Comparison of ENCODE assay signal across 11 cellular contexts in genomic region chr3:188978772-188979171, GRCh38.
DNase-seq lines count a peak whose midpoint lies in the region; ATAC-seq and TF ChIP-seq lines count a peak whose summit lies in the region.
"Had no signal": no experiment of that assay in that cellular context is flagged by ENCODE, and none has a peak within 500 bp of the region (broad histone marks: within the 10 kb centered on the region; RNA-seq: fewer than 3 reads in every experiment).

No MANE protein-coding gene starts in this region.

- H3K4ac ChIP-seq in mesenchymal stem cell (ENCODE audit: low read depth in 1 of 2, low read length in 2 of 2), result no peak overlapping the region

- no peak overlapping the region for H3K4me2 ChIP-seq in mesenchymal stem cell (ENCODE audit: low read length, poor library complexity, severe bottlenecking)

- H3K14ac ChIP-seq in mesenchymal stem cell (ENCODE audit: low read length in 2 of 2), result no peak overlapping the region

- no peak for TF ChIP-seq CTCF in breast epithelium (IDR thresholded peaks at IDR 0.05)

- no peak overlapping the region for H2AK5ac ChIP-seq in mesenchymal stem cell (ENCODE audit: low read length, severe bottlenecking)

- peaks cover 11% of the 10 kb centered on the region for H3K4me1 ChIP-seq in ACC112 (ENCODE audit: control insufficient read depth, insufficient read depth, low read length, unreplicated experiment)
- H3K4me1 ChIP-seq in breast epithelium, result peaks cover 0 to 3% of the 10 kb centered on the region in 2 donors
- H3K4me1 ChIP-seq in mesenchymal stem cell (ENCODE audit: control insufficient read depth, insufficient read depth, low read depth, low read length), result no peaks in the 10 kb centered on the region

- H2BK12ac ChIP-seq in mesenchymal stem cell (ENCODE audit: low read length in 2 of 2), result no peak overlapping the region

- no peak overlapping the region for H2BK15ac ChIP-seq in mesenchymal stem cell (ENCODE audit: low read depth, poor library complexity, severe bottlenecking)

- H3K9me3 ChIP-seq in breast epithelium (no peaks in the 10 kb centered on the region), mesenchymal stem cell (ENCODE audit: control insufficient read depth, low read length) (no peaks in the 10 kb centered on the region)

- 63% methylated on average over 3 of the region's 4 CpGs for WGBS in mesenchymal stem cell

- no peaks in the 10 kb centered on the region for H3K79me2 ChIP-seq in ACC112 (ENCODE audit: control insufficient read depth, insufficient read depth, low read length, unreplicated experiment)

- H3K18ac ChIP-seq in mesenchymal stem cell (ENCODE audit: low read depth in 1 of 2, low read length in 2 of 2), result no peak overlapping the region

- H2AFZ ChIP-seq in ACC112 (ENCODE audit: low read length, unreplicated experiment) (peak overlapping the region; percentile 79), mesenchymal stem cell (ENCODE audit: low read depth, low read length) (no peak overlapping the region)

- intact Hi-C loops in breast epithelium (cut with DNase I; ENCODE audit: low total_unique reads), result loop anchor here (10.0 kb wide), 1 partner anchor 1596 kb away; no protein-coding TSS in a partner anchor

- no peaks in the 10 kb centered on the region for H3K79me1 ChIP-seq in mesenchymal stem cell (replicated peaks; ENCODE audit: low read length, poor library complexity, severe bottlenecking)

- H3K36me3 ChIP-seq in ACC112 (ENCODE audit: insufficient read depth, low read length) (no peaks in the 10 kb centered on the region), breast epithelium (no peaks in the 10 kb centered on the region), mesenchymal stem cell (ENCODE audit: control insufficient read depth in 1 of 2, insufficient read depth in 2 of 2, low read depth in 1 of 2, low read length in 2 of 2) (no peaks in the 10 kb centered on the region)

- H4K8ac ChIP-seq in mesenchymal stem cell (ENCODE audit: low read length), result no peak overlapping the region

- TF ChIP-seq POLR2A in breast epithelium (IDR thresholded peaks at IDR 0.05) (no peak), GM18505 (IDR thresholded peaks at IDR 0.05; ENCODE audit: borderline replicate concordance, extremely low read depth, insufficient read depth, insufficient read length) (no peak)

- peak; percentile 72 for DNase-seq in LHCN-M2 (ENCODE audit: low read depth)
- no peak for DNase-seq in breast epithelium (ENCODE audit: low spot score in 2 of 2)
- peak; percentile 57 for DNase-seq in mesenchymal stem cell
- DNase-seq in NCI-H2227 (lab: John Stamatoyannopoulos, UW; ENCODE audit: unreplicated experiment), result no peak
- DNase-seq in hypothalamus (lab: John Stamatoyannopoulos, UW), result no peak
- no peak for DNase-seq in dedifferentiated amniotic fluid mesenchymal stem cell (ENCODE audit: extremely low spot score)
- DNase-seq: activated T-cell treated with anti-CD3 and anti-CD28 coated beads, Interleukin-2, amount 50 U/mL, for 24 hours had no signal

- ATAC-seq in GM18505 (IDR thresholded peaks at IDR 0.05; ENCODE audit: unreplicated experiment), result no peak
- ATAC-seq: stimulated activated memory B cell treated with anti-CD40 and anti-IgM and Interleukin-4, amounts not matched to agents 10 μg/mL and 1 μg/mL and 100 μg/mL, for 72 hours had no signal

- H3K27ac ChIP-seq in ACC112 (ENCODE audit: low read depth, low read length) (no peak overlapping the region), breast epithelium (peak overlapping the region; percentile 69 to 80), mesenchymal stem cell (ENCODE audit: low read length, poor library complexity, severe bottlenecking) (no peak overlapping the region)
- H3K27ac ChIP-seq: C4-2B had no signal

- H2BK120ac ChIP-seq in mesenchymal stem cell (ENCODE audit: low read depth, low read length), result no peak overlapping the region

- H3K4me3 ChIP-seq in ACC112 (ENCODE audit: low read depth, low read length) (0 out of 2 replicates have a peak overlapping the region, but pooled peaks have one; percentile 48), breast epithelium (peak overlapping the region in 1 of 3 donors; percentile 13), mesenchymal stem cell (ENCODE audit: insufficient read depth in 1 of 2, low read depth in 1 of 2, low read length in 2 of 2) (peak overlapping the region in 1 of 2 experiments; percentile 10)

- peak overlapping the region; percentile 63 for H3K9ac ChIP-seq in mesenchymal stem cell (ENCODE audit: low read length)

- no peak overlapping the region for H2BK5ac ChIP-seq in mesenchymal stem cell (ENCODE audit: low read depth, low read length, poor library complexity, severe bottlenecking)

- no peak overlapping the region for H3K23ac ChIP-seq in mesenchymal stem cell (ENCODE audit: low read length in 2 of 2)

- no peak overlapping the region for H4K91ac ChIP-seq in mesenchymal stem cell (ENCODE audit: low read length)

- H3K27me3 ChIP-seq in ACC112 (ENCODE audit: insufficient read depth, low read length), result peaks cover 13% of the 10 kb centered on the region
- H3K27me3 ChIP-seq in breast epithelium, result no peaks in the 10 kb centered on the region
- peaks cover 0 to 3% of the 10 kb centered on the region in 2 experiments for H3K27me3 ChIP-seq in mesenchymal stem cell (ENCODE audit: control insufficient read depth in 1 of 2, insufficient read depth in 1 of 2, low read length in 2 of 2)

Comparison
In these comparisons a context has a peak if more than half of its experiments do, and no peak if none do; other contexts are left out.
1. H3K27ac ChIP-seq: peak in breast epithelium (2 of 2); none in ACC112 (single experiment) and mesenchymal stem cell (single experiment).
2. DNase-seq: peak in LHCN-M2 (single experiment) and mesenchymal stem cell (single experiment); none in breast epithelium (0 of 2), NCI-H2227 (single experiment), hypothalamus (0 of 51) and dedifferentiated amniotic fluid mesenchymal stem cell (single experiment).